27 cellular contexts compared by ENCODE assay signal in the genomic region with DNA sequence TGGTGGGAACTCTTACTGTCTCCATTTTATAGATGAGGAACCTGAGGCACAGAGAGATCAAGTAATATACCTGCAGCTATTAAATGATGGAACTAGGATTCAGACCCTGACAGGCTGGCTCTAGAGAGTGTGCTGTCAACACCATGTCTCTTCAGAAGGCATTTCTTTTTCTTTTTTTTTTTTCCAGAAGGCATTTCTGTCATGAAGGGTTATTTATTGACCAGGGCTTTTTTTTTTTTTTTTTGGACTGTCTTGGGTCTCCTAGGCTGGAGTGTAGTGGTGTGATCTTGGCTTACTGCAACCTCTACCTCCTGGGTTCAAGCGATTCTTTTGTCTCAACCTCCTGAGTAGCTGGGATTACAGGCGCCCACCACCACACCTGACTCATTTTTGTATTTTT.
"Had no signal": no experiment of that assay in that cellular context is flagged by ENCODE, and none has a peak within 500 bp of the region (broad histone marks: within the 10 kb centered on the region; RNA-seq: fewer than 3 reads in every experiment).

No MANE protein-coding gene starts in this region.

- DNase-seq: activated CD4-positive, alpha-beta T cell treated with anti-CD3 and anti-CD28 coated beads for 48 hours; activated CD4-positive, alpha-beta T cell treated with anti-CD3 and anti-CD28 coated beads, Interleukin-2, amount 50 U/mL, for 48 hours; activated CD8-positive, alpha-beta memory T cell treated with anti-CD3 and anti-CD28 coated beads, Interleukin-2, amount 50 U/mL, for 48 hours; activated gamma-delta T cell; activated naive CD4-positive, alpha-beta T cell treated with anti-CD3 and anti-CD28 coated beads, Interleukin-2, amount 50 U/mL, for 16 hours; adrenal gland; aorta; body of pancreas; cerebellar nuclear complex; colonic mucosa; effector CD8-positive, alpha-beta T cell; islet precursor cell; left ventricle myocardium inferior; mesendoderm; right lobe of liver; stimulated activated CD4-positive, alpha-beta T cell treated with anti-CD3 and anti-CD28 coated beads, Interleukin-2, amount 100 ng/mL, for 48 hours; stimulated activated naive CD4-positive, alpha-beta T cell treated with Interleukin-2 at 50 U/mL for 16 hours; T1000; testis; transverse colon; WERI-Rb-1 had no signal

- H3K27ac Mint-ChIP-seq: nephron; T-helper 1 cell treated with Interleukin-12 subunit alpha and Interleukin-12 subunit beta and Interleukin-4 antibody, amounts not matched to agents 30 μg/mL and 1 μg/mL, for 36 hours had no signal

- ATAC-seq: body of pancreas, gastroesophageal sphincter, right lobe of liver had no signal

- H3K27me3 ChIP-seq: adrenal gland, body of pancreas, colonic mucosa, gastroesophageal sphincter, hepatocyte, neutrophil, right lobe of liver, testis, transverse colon had no signal

- H3K4me3 Mint-ChIP-seq: nephron; T-helper 1 cell treated with Interleukin-12 subunit alpha and Interleukin-12 subunit beta and Interleukin-4 antibody, amounts not matched to agents 30 μg/mL and 1 μg/mL, for 36 hours had no signal

- H3K9me3 ChIP-seq: adrenal gland, body of pancreas, colonic mucosa, gastroesophageal sphincter, left ventricle myocardium inferior, neutrophil, right lobe of liver, testis, transverse colon had no signal

- H3K27ac ChIP-seq: adrenal gland, colonic mucosa, gastroesophageal sphincter, hepatocyte, left ventricle myocardium inferior, neutrophil, right lobe of liver, testis, transverse colon, WERI-Rb-1 had no signal

- H3K9me3 Mint-ChIP-seq: nephron; T-helper 1 cell treated with Interleukin-12 subunit alpha and Interleukin-12 subunit beta and Interleukin-4 antibody, amounts not matched to agents 30 μg/mL and 1 μg/mL, for 36 hours had no signal

- H3K4me3 ChIP-seq: adrenal gland, body of pancreas, colonic mucosa, gastroesophageal sphincter, hepatocyte, left ventricle myocardium inferior, lung, right lobe of liver, testis, transverse colon had no signal

- H3K4me1 ChIP-seq: colonic mucosa had no signal
